In the genomic region with DNA sequence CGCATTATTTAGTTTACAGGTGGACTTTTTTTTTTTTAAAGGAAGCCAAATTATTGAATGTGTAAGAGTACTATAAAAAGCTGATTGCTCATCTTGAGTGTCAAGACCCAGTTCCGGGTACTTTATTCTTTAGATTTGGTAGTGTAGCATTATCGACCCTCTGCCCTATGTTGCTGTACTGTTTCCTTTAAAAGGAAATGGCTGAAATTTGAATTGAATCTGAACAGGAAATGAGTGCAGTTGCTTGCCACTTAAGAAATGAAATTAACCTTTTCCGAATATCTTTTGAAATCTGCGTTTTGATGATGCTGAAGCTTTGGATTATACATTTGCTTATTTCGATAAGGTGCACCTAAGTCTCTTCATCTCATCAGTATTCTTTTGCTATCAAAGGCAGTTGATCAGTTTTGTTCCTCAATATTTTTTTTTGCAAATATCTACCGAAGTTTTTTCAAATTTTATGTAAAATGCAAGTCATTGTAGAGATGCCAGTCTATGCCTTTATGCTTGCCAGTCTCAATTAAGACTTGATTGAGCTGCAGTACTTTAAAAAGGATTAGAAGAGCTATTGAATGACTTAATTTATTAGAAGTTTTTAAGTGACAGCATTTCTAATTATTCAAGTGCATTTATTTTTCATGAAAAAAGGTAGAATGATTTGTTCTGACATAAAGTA, we compare ENCODE assay signal across 8 cellular contexts. TPM values are rescaled to one million over a fixed set of nuclear protein-coding genes. Genes with fewer than 3 reads are reported as not detected.
DNase-seq lines count a peak whose midpoint lies in the region; ATAC-seq, FAIRE-seq and TF ChIP-seq lines count a peak whose summit lies in the region.

No MANE protein-coding gene starts in this region.

- H3K27ac ChIP-seq in small intestine (ENCODE audit: low read depth in 1 of 2, low read length in 1 of 2): peak overlapping the region; percentile 93 to 95

- H3K4me1 Mint-ChIP-seq in T-helper 17 cell: peaks cover 39% of the 10 kb centered on the region

- FAIRE-seq in small intestine (lab: Jason Lieb, UNC): no peak

- peak overlapping the region; percentile 97 for H3K4me3 Mint-ChIP-seq in T-helper 17 cell

- no peaks in the 10 kb centered on the region for H3K36me3 Mint-ChIP-seq in T-helper 17 cell (ENCODE audit: low read depth)

- H3K4me3 ChIP-seq in HFF-Myc (replicated peaks; ENCODE audit: low read depth, low read length) (peak overlapping the region; percentile 69), foreskin fibroblast (ENCODE audit: low read depth in 1 of 2, low read length in 2 of 2) (peak overlapping the region; percentile 50 to 89), small intestine (ENCODE audit: low read depth in 1 of 2, low read length in 2 of 2) (peak overlapping the region; percentile 89 to 99)

- peaks cover 2 to 4% of the 10 kb centered on the region in 2 donors for H3K4me1 ChIP-seq in small intestine (ENCODE audit: control insufficient read depth in 2 of 2, insufficient read depth in 1 of 2, low read depth in 1 of 2, low read length in 1 of 2)

- WGBS in small intestine, 3 donors: 3 to 7% (median 3%) methylated on average over 7 of the region's 7 CpGs

- no peak for ATAC-seq in T-helper 17 cell

- TF ChIP-seq CTCF in HFF-Myc (IDR thresholded peaks at IDR 0.05; ENCODE audit: low read depth, low read length, missing control alignments): no peak
- TF ChIP-seq CTCF in foreskin fibroblast (IDR thresholded peaks at IDR 0.05; ENCODE audit: low read depth, low read length): no peak

- peak overlapping the region; percentile 99 for H3K27ac Mint-ChIP-seq in T-helper 17 cell

- H3K36me3 ChIP-seq in small intestine (ENCODE audit: control insufficient read depth in 2 of 2, insufficient read depth in 2 of 2, low read length in 2 of 2): peaks cover 2 to 3% of the 10 kb centered on the region in 2 donors

- no peaks in the 10 kb centered on the region for H3K27me3 Mint-ChIP-seq in T-helper 17 cell

- H3K9me3 ChIP-seq in T-helper 17 cell (ENCODE audit: control insufficient read depth, low read length, poor library complexity, severe bottlenecking) (no peaks in the 10 kb centered on the region), small intestine (ENCODE audit: control insufficient read depth, low read depth) (no peaks in the 10 kb centered on the region)

- DNase-seq in HFF-Myc (ENCODE audit: extremely low read depth, low read depth) (no peak), T-helper 17 cell (no peak), foreskin fibroblast (no peak), small intestine (peak; percentile 16), DMS114 treated with DMSO at 0.1 percent for 48 hours (lab: John Stamatoyannopoulos, UW; ENCODE audit: unreplicated experiment) (no peak), NCI-H226 (no peak), D341Med (ENCODE audit: low spot score) (no peak)
- no peak for DNase-seq in stimulated activated CD4-positive, alpha-beta T cell treated with anti-CD3 and anti-CD28 coated beads, Interleukin-15, amount 100 ng/mL, for 24 hours

- no peaks in the 10 kb centered on the region for H3K27me3 ChIP-seq in small intestine (ENCODE audit: control insufficient read depth in 2 of 2, insufficient read depth in 2 of 2, low read length in 2 of 2)

RNA-seq across cellular contexts. Expression of gene GGNBP2, which starts 1.8 kb away (rescaled TPM):
- 100 to 1,000 TPM; 162 to 174 TPM for total RNA-seq in T-helper 17 cell
- 10 to 100 TPM; 40.1 to 64.9 (median 64.0) TPM for polyA plus RNA-seq in small intestine

RNA-seq across cellular contexts. Expression of gene PIGW, which starts 11.8 kb away (rescaled TPM):
- 1 to 10 TPM; 3.7 to 7.5 TPM for total RNA-seq in T-helper 17 cell
- polyA plus RNA-seq in small intestine: 1 to 10 TPM; 2.5 to 9.0 (median 3.2) TPM

RNA-seq across cellular contexts. Expression of gene MYO19, which starts 11.9 kb away (rescaled TPM):
- 10 to 100 TPM; 75.9 to 77.1 TPM for total RNA-seq in T-helper 17 cell
- 10 to 100 TPM; 35.9 to 54.8 (median 43.6) TPM for polyA plus RNA-seq in small intestine

RNA-seq across cellular contexts. Expression of gene DHRS11, which starts 45.1 kb away (rescaled TPM):
- 1 to 10 TPM; 2.7 to 3.8 TPM for total RNA-seq in T-helper 17 cell
- polyA plus RNA-seq in small intestine: 100 to 1,000 TPM; 195 to 654 (median 639) TPM

RNA-seq across cellular contexts. Expression of gene MRM1, which starts 54.8 kb away (rescaled TPM):
- total RNA-seq in T-helper 17 cell: 1 to 10 TPM; 2.6 to 3.4 TPM
- polyA plus RNA-seq in small intestine: 10 to 100 TPM; 15.4 to 20.6 (median 16.8) TPM
